In genomic region chr14:97625512-97625911, GRCh38 we compare ENCODE assay signal across 20 cellular contexts.
"Had no signal": no experiment of that assay in that cellular context is flagged by ENCODE, and none has a peak within 500 bp of the region (broad histone marks: within the 10 kb centered on the region; RNA-seq: fewer than 3 reads in every experiment).

No MANE protein-coding gene starts in this region.

- H3K9me3 ChIP-seq: lower lobe of right lung, thyroid gland had no signal

- H3K27ac ChIP-seq: brain microvascular endothelial cell, foreskin keratinocyte, lower lobe of right lung, skin epidermis, thyroid gland had no signal

- ATAC-seq: foreskin keratinocyte; left cardiac atrium; lower lobe of right lung; right cardiac atrium; stimulated activated naive B cell treated with anti-CD40 and anti-IgM and Interleukin-4, amounts not matched to agents 10 μg/mL and 1 μg/mL and 100 μg/mL, for 72 hours had no signal

- H3K4me3 ChIP-seq: lower lobe of right lung, skin epidermis, thyroid gland had no signal

- DNase-seq: activated CD4-positive, alpha-beta T cell treated with anti-CD3 and anti-CD28 coated beads, Interleukin-2, amount 10 ng/mL, durations not matched to agents 7 days and 5 days; activated CD4-positive, CD25-positive, alpha-beta regulatory T cell; activated CD8-positive, alpha-beta memory T cell treated with anti-CD3 and anti-CD28 coated beads for 24 hours; activated naive CD4-positive, alpha-beta T cell; anterior cingulate cortex; brain microvascular endothelial cell; effector CD8-positive, alpha-beta T cell; foreskin keratinocyte; left cardiac atrium; lower lobe of right lung; occipital lobe; right cardiac atrium; stimulated activated CD4-positive, alpha-beta T cell treated with anti-CD3 and anti-CD28 coated beads, Interleukin-15, amount 100 ng/mL, for 24 hours; stimulated activated CD4-positive, alpha-beta T cell treated with anti-CD3 and anti-CD28 coated beads, Interleukin-4, amount 100 ng/mL, for 1 hour; stimulated activated naive B cell treated with anti-CD40 and anti-IgM and Interleukin-4, amounts not matched to agents 10 μg/mL and 1 μg/mL and 100 μg/mL, for 72 hours; thyroid gland had no signal

- H3K27me3 ChIP-seq: brain microvascular endothelial cell, foreskin keratinocyte, thyroid gland had no signal

- H3K36me3 Mint-ChIP-seq: stimulated activated naive B cell treated with anti-CD40 and anti-IgM and Interleukin-4, amounts not matched to agents 10 μg/mL and 1 μg/mL and 100 μg/mL, for 72 hours had no signal

- H3K9me3 Mint-ChIP-seq: nephron had no signal

- H3K4me1 ChIP-seq: foreskin keratinocyte, lower lobe of right lung, thyroid gland had no signal

- H3K27ac Mint-ChIP-seq: activated CD4-positive, alpha-beta T cell treated with anti-CD3 and anti-CD28 coated beads, Interleukin-2, amount 10 ng/mL, durations not matched to agents 7 days and 5 days; activated T-helper 1 cell treated with anti-CD3 and anti-CD28 coated beads, Interleukin-12 subunit alpha, Interleukin-12 subunit beta, Interleukin-2, Interleukin-4 antibody, amounts not matched to agents 30 ng/mL and 10 ng/mL and 1 ng/mL, durations not matched to agents 14 hours and 24 hours and 36 hours; nephron; progenitor cell of endocrine pancreas; stimulated activated naive B cell treated with anti-CD40 and anti-IgM and Interleukin-4, amounts not matched to agents 10 μg/mL and 1 μg/mL and 100 μg/mL, for 72 hours had no signal

- H3K36me3 ChIP-seq: brain microvascular endothelial cell, lower lobe of right lung, thyroid gland had no signal
